Comparison of ENCODE assay signal across 16 cellular contexts in the genomic region with DNA sequence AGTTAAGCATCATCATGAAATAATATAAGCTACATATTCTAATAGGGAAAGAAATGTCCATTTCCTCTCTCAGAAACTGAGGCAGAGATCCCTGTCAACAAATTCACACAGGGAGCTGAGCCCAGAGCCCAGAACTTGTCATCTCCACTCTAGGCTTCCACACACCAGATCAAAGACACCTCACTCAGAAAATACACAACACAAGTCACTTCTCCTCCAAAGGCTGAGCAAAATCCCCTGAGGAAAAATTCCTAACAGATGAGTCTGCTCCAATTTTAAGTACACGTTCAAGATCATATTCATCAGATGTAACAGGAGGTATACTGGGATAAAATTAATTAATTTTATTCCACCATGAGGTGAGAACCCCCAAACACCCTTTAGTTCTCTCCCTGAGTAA.
A peak's percentile ranks its signal among the peaks of the same experiment; 100 is the strongest.
DNase-seq lines count a peak whose midpoint lies in the region; ATAC-seq, FAIRE-seq and TF ChIP-seq lines count a peak whose summit lies in the region.
"Had no signal": no experiment of that assay in that cellular context is flagged by ENCODE, and none has a peak within 500 bp of the region (broad histone marks: within the 10 kb centered on the region; RNA-seq: fewer than 3 reads in every experiment).

No MANE protein-coding gene starts in this region.

- peak overlapping the region; percentile 77 for H3K4me3 Mint-ChIP-seq in HFFc6
- H3K4me3 Mint-ChIP-seq: dendritic cell treated with granulocyte-macrophage colony-stimulating factor and Interleukin-4, amounts not matched to agents 40 ng/mL and 50 ng/mL, for 4 days had no signal

- TF ChIP-seq POLR2A in A549 (IDR thresholded peaks at IDR 0.05; ENCODE audit: low read length): no peak

- no peak for TF ChIP-seq RAD21 in A549 (conservative IDR thresholded peaks at IDR 0.05 in 1 of 2, IDR thresholded peaks at IDR 0.05 in 1 of 2)

- no peak overlapping the region for H3K9ac ChIP-seq in mesendoderm (ENCODE audit: low read length)

- no peaks in the 10 kb centered on the region for H3K79me2 ChIP-seq in mesendoderm (ENCODE audit: control insufficient read depth, insufficient read depth, low read length)

- H3K4me2 ChIP-seq in A549: peak overlapping the region; percentile 24; the same call in 1 of the 3 replicates
- H3K4me2 ChIP-seq in mesendoderm (ENCODE audit: low read length): no peak overlapping the region

- no peak overlapping the region for H2BK120ac ChIP-seq in mesendoderm (ENCODE audit: low read depth, low read length)

- TF ChIP-seq CTCF in A549 (IDR thresholded peaks at IDR 0.05) (no peak), HFFc6 (IDR thresholded peaks at IDR 0.05) (no peak)

- no peak overlapping the region for H2BK5ac ChIP-seq in mesendoderm (ENCODE audit: low read length)

- no peak overlapping the region for H4K5ac ChIP-seq in mesendoderm (ENCODE audit: low read length)

- FAIRE-seq in A549 (lab: Jason Lieb, UNC): no peak

- H3K36me3 Mint-ChIP-seq in HFFc6 (ENCODE audit: low read depth): peaks cover 41% of the 10 kb centered on the region

- no peaks in the 10 kb centered on the region for H3K9me3 Mint-ChIP-seq in HFFc6
- H3K9me3 Mint-ChIP-seq: dendritic cell treated with granulocyte-macrophage colony-stimulating factor and Interleukin-4, amounts not matched to agents 40 ng/mL and 50 ng/mL, for 4 days had no signal

- H3K18ac ChIP-seq in mesendoderm (ENCODE audit: low read length): no peak overlapping the region

- no peaks in the 10 kb centered on the region for H3K9me3 ChIP-seq in A549
- H3K9me3 ChIP-seq: neutrophil, upper lobe of left lung had no signal

- POLR2A ChIA-PET in A549 (lab: Yijun Ruan, JAX): no interaction called here

- CTCF ChIA-PET in A549 (lab: Yijun Ruan, JAX): interaction anchor here (0.6 to 1.1 kb wide), 2 partner anchors 89 to 153 kb away, joined by 3 read pairs; no protein-coding TSS in a partner anchor

- peaks cover 3% of the 10 kb centered on the region for H3K27me3 Mint-ChIP-seq in HFFc6 (ENCODE audit: insufficient read depth)

- H3K27ac ChIP-seq in A549: no peak overlapping the region
- H3K27ac ChIP-seq in mesendoderm (ENCODE audit: low read depth, low read length): no peak overlapping the region
- H3K27ac ChIP-seq: neutrophil, upper lobe of left lung had no signal

- H2BK15ac ChIP-seq in mesendoderm (replicated peaks; ENCODE audit: low read depth): no peak overlapping the region

- no peaks in the 10 kb centered on the region for H3K79me1 ChIP-seq in mesendoderm (ENCODE audit: low read length)

- no peak overlapping the region for H3K4ac ChIP-seq in mesendoderm (ENCODE audit: low read depth, low read length)

- H3K56ac ChIP-seq in mesendoderm (ENCODE audit: low read length): no peak overlapping the region

- no peak overlapping the region for H3K23ac ChIP-seq in mesendoderm (ENCODE audit: low read length)

- TF ChIP-seq EP300 in A549 (IDR thresholded peaks at IDR 0.05): no peak

- H3K27ac Mint-ChIP-seq in HFFc6: peak overlapping the region; percentile 87
- H3K27ac Mint-ChIP-seq: dendritic cell treated with granulocyte-macrophage colony-stimulating factor and Interleukin-4, amounts not matched to agents 40 ng/mL and 50 ng/mL, for 4 days had no signal

- H3K27me3 ChIP-seq in mesendoderm (ENCODE audit: insufficient read depth, low read length, poor library complexity): no peaks in the 10 kb centered on the region
- H3K27me3 ChIP-seq: upper lobe of left lung had no signal

- DNase-seq in A549 (ENCODE audit: low read depth in 1 of 2, low spot score in 1 of 2) (peak; percentile 14 to 36), HFFc6 (peak; percentile 85), amniotic stem cell (lab: John Stamatoyannopoulos, UW) (peak; percentile 65), foreskin melanocyte (peak; percentile 40), mesendoderm (no peak), NCI-H510A treated with DMSO at 0.1 percent for 48 hours (lab: John Stamatoyannopoulos, UW) (no peak)
- DNase-seq: activated naive CD4-positive, alpha-beta T cell treated with anti-CD3 and anti-CD28 coated beads, Interleukin-2, amount 50 U/mL, for 16 hours; AML-193; head of caudate nucleus; T-helper 2 cell; upper lobe of left lung had no signal

- no peaks in the 10 kb centered on the region for H3K36me3 ChIP-seq in mesendoderm (ENCODE audit: control insufficient read depth, insufficient read depth, low read length)
- H3K36me3 ChIP-seq: neutrophil, upper lobe of left lung had no signal

- no peak overlapping the region for H4K8ac ChIP-seq in mesendoderm (ENCODE audit: low read depth, low read length)

- H3K4me1 ChIP-seq in A549: peaks cover 29% of the 10 kb centered on the region
- no peaks in the 10 kb centered on the region for H3K4me1 ChIP-seq in mesendoderm (ENCODE audit: control insufficient read depth, low read depth, low read length)
- H3K4me1 ChIP-seq: upper lobe of left lung had no signal

- ATAC-seq in A549 (0 out of 6 replicates have a peak, but pooled peaks of 1 of the 2 experiments have one; percentile 20), GM18907 (IDR thresholded peaks at IDR 0.05; ENCODE audit: unreplicated experiment) (no peak), HG02678 (IDR thresholded peaks at IDR 0.05; ENCODE audit: unreplicated experiment) (no peak)

- H3K4me3 ChIP-seq in A549 (no peak overlapping the region), mesendoderm (ENCODE audit: low read length) (no peak overlapping the region)
- H3K4me3 ChIP-seq: lung, upper lobe of left lung had no signal

- peaks cover 51% of the 10 kb centered on the region for H3K4me1 Mint-ChIP-seq in HFFc6 (ENCODE audit: low read depth)

- WGBS in A549 (ENCODE audit: missing lambda C conversion rate): 0% methylated on average over 1 of the region's 1 CpG
- WGBS in mesendoderm (ENCODE audit: extremely low coverage, insufficient coverage, low lambda C conversion rate): no CpG with 5 or more reads among the region's 1 CpG

- H2AK5ac ChIP-seq in mesendoderm (ENCODE audit: low read length): no peak overlapping the region

TF ChIP-seq in A549, 52 proteins besides CTCF, POLR2A, EP300 and RAD21:
- no peak for TF ChIP-seq CEBPB (IDR thresholded peaks at IDR 0.05)
- TF ChIP-seq HOXB5 (CRISPR knock-in tag; IDR thresholded peaks at IDR 0.05): no peak
- no peak for TF ChIP-seq ZNF302 (CRISPR knock-in tag; IDR thresholded peaks at IDR 0.05)
- TF ChIP-seq ZSCAN20 (CRISPR knock-in tag; IDR thresholded peaks at IDR 0.05): no peak
- TF ChIP-seq RARB (CRISPR knock-in tag; IDR thresholded peaks at IDR 0.05): no peak
- no peak for TF ChIP-seq HEYL (CRISPR knock-in tag; IDR thresholded peaks at IDR 0.05)
- TF ChIP-seq ZC3H11A (IDR thresholded peaks at IDR 0.05): no peak
- TF ChIP-seq PHF8 (IDR thresholded peaks at IDR 0.05; ENCODE audit: borderline replicate concordance, low read depth): no peak
- TF ChIP-seq FOSB (CRISPR knock-in tag; IDR thresholded peaks at IDR 0.05): no peak
- TF ChIP-seq TP53 (CRISPR knock-in tag; IDR thresholded peaks at IDR 0.05): no peak
- TF ChIP-seq ZFP36 (IDR thresholded peaks at IDR 0.05; ENCODE audit: borderline replicate concordance, partially characterized antibody): no peak
TF ChIP-seq in A549: peak in this region for 0.

Comparison
In these comparisons a context has a peak if more than half of its experiments do, and no peak if none do; other contexts are left out.
1. DNase-seq: peak in A549 (2 of 2), HFFc6 (single experiment), amniotic stem cell (single experiment) and foreskin melanocyte (single experiment); none in mesendoderm (single experiment) and NCI-H510A treated with DMSO at 0.1 percent for 48 hours (single experiment).